In genomic region chr14:101836131-101836530, GRCh38 we compare ENCODE assay signal across 2 cellular contexts.
TF ChIP-seq lines count a peak whose summit lies in the region.

No MANE protein-coding gene starts in this region.

TF ChIP-seq in IMR-90, 13 proteins besides CTCF, POLR2A, EP300 and RAD21:
- no peak for TF ChIP-seq CEBPB (IDR thresholded peaks at IDR 0.05; ENCODE audit: low read depth, low read length)
- no peak for TF ChIP-seq ELK1 (IDR thresholded peaks at IDR 0.05; ENCODE audit: borderline replicate concordance, low read depth, low read length)
- no peak for TF ChIP-seq MAZ (IDR thresholded peaks at IDR 0.05; ENCODE audit: borderline replicate concordance, low read depth, low read length)
- no peak for TF ChIP-seq RCOR1 (IDR thresholded peaks at IDR 0.05; ENCODE audit: insufficient replicate concordance, low read length)
- 0 out of 2 replicates have a peak, but pooled peaks have one; percentile 11 for TF ChIP-seq FOS (IDR thresholded peaks at IDR 0.05; ENCODE audit: low read depth, low read length)
- no peak for TF ChIP-seq NFE2L2 (IDR thresholded peaks at IDR 0.05; ENCODE audit: low read depth, low read length)

TF ChIP-seq in endothelial cell of umbilical vein, 7 proteins besides CTCF, POLR2A, EP300 and RAD21:
- no peak for TF ChIP-seq POLR2AphosphoS5 (IDR thresholded peaks at IDR 0.05; ENCODE audit: insufficient read depth, low read depth, low read length)
- TF ChIP-seq EZH2 (IDR thresholded peaks at IDR 0.05; ENCODE audit: borderline replicate concordance, low read depth, low read length, severe bottlenecking): no peak
- no peak for TF ChIP-seq MAX (IDR thresholded peaks at IDR 0.05; ENCODE audit: insufficient read depth, insufficient read length)
- TF ChIP-seq FOS (IDR thresholded peaks at IDR 0.05; ENCODE audit: borderline replicate concordance, insufficient read depth, low read length): no peak
- TF ChIP-seq GATA2 (IDR thresholded peaks at IDR 0.05; ENCODE audit: insufficient read depth, insufficient read length, low read depth, low read length): no peak
- TF ChIP-seq JUN (IDR thresholded peaks at IDR 0.05; ENCODE audit: borderline replicate concordance, insufficient read depth, insufficient read length, low read depth): no peak
